Comparison of ENCODE assay signal across 13 cellular contexts in the genomic region with DNA sequence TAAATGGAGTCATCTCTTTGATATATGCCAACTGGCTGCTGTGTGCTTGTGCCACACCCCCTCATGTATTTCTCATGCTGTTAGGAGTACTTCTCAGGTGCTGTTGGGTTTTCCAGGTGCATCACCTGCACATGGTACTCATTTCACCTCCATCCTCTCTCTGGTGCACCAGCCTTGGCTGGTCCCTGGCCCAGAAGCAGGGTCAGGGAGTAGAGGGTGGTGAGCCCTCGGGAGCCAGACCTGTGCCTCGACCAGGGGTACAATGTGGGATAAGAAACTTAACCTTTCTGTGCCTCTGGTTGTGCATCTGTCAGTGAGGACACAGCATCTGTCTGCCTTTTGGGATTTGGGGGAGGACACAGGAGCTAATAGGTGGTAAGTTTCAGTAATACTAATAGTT.
"Had no signal": no experiment of that assay in that cellular context is flagged by ENCODE, and none has a peak within 500 bp of the region (broad histone marks: within the 10 kb centered on the region; RNA-seq: fewer than 3 reads in every experiment).

No MANE protein-coding gene starts in this region.

- H3K9me3 Mint-ChIP-seq: nephron progenitor cell had no signal

- H3K4me3 Mint-ChIP-seq: nephron progenitor cell had no signal

- H3K27ac ChIP-seq: epithelial cell of prostate had no signal

- H3K4me1 Mint-ChIP-seq: nephron progenitor cell had no signal

- H3K27ac Mint-ChIP-seq: nephron progenitor cell had no signal

- ATAC-seq: activated CD4-positive, CD25-positive, alpha-beta regulatory T cell treated with anti-CD3 and anti-CD28 coated beads, Interleukin-2, amount 50 U/mL, for 24 hours had no signal

- DNase-seq: activated CD4-positive, alpha-beta T cell treated with anti-CD3 and anti-CD28 coated beads, Interleukin-2, amount 50 U/mL, for 4 hours; foreskin melanocyte; kidney glomerular epithelial cell; mesendoderm; nephron progenitor cell; occipital lobe; stimulated activated CD4-positive, alpha-beta T cell treated with anti-CD3 and anti-CD28 coated beads, Interleukin-1b, Interleukin-23, amount 100 ng/mL, for 48 hours; stimulated activated naive CD4-positive, alpha-beta T cell; T-helper 1 cell; T1000; trophoblast cell had no signal
